21 cellular contexts compared by ENCODE assay signal in the genomic region with DNA sequence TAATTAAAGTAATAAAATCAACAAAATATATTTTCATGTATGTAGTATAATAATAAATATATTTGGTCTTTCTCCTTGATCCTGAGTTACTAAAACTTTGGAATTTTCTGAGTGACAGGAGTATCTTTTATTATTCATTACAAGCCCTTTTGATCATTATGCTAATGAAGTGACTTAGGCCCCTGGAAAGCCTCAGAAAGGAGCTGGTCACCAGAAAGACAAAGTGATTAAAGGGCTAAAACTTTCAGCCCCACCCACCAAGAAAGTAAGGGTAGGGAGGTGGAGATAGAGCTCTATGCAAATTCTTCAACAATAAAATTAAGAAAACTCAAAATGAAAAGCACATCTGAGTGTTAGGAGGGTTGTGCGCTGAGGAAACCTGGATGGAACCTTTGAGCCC.
"Had no signal": no experiment of that assay in that cellular context is flagged by ENCODE, and none has a peak within 500 bp of the region (broad histone marks: within the 10 kb centered on the region; RNA-seq: fewer than 3 reads in every experiment).

No MANE protein-coding gene starts in this region.

- H3K27me3 Mint-ChIP-seq: activated B cell treated with CpG ODN at 0.5 μM for 24 hours; activated naive CD4-positive, alpha-beta T cell treated with anti-CD3 and anti-CD28 coated beads, Interleukin-2, amount 10 ng/mL, durations not matched to agents 7 days and 5 days; dendritic cell treated with granulocyte-macrophage colony-stimulating factor and Interleukin-4, amounts not matched to agents 40 ng/mL and 50 ng/mL, for 4 days; progenitor cell of endocrine pancreas; T-cell had no signal

- H3K4me3 Mint-ChIP-seq: activated B cell treated with CpG ODN at 0.5 μM for 24 hours; activated naive CD4-positive, alpha-beta T cell treated with anti-CD3 and anti-CD28 coated beads, Interleukin-2, amount 10 ng/mL, durations not matched to agents 7 days and 5 days; dendritic cell treated with granulocyte-macrophage colony-stimulating factor and Interleukin-4, amounts not matched to agents 40 ng/mL and 50 ng/mL, for 4 days; nephron; T-cell; T-helper 2 cell treated with Interferon-gamma antibody and Interleukin-4, amounts not matched to agents 5 μg/mL and 100 μg/mL, for 36 hours had no signal

- H3K4me1 Mint-ChIP-seq: activated B cell treated with CpG ODN at 0.5 μM for 24 hours, nephron had no signal

- H3K27ac Mint-ChIP-seq: activated B cell treated with CpG ODN at 0.5 μM for 24 hours; dendritic cell treated with granulocyte-macrophage colony-stimulating factor and Interleukin-4, amounts not matched to agents 40 ng/mL and 50 ng/mL, for 4 days; nephron; T-helper 2 cell treated with Interferon-gamma antibody and Interleukin-4, amounts not matched to agents 5 μg/mL and 100 μg/mL, for 36 hours had no signal

- ATAC-seq: heart right ventricle, right lobe of liver, T-cell, upper lobe of right lung had no signal

- DNase-seq: activated B cell treated with CpG ODN at 0.5 μM for 24 hours; activated CD4-positive, alpha-beta T cell treated with anti-CD3 and anti-CD28 coated beads, Interleukin-2, amount 50 U/mL, for 4 hours; activated CD8-positive, alpha-beta memory T cell treated with anti-CD3 and anti-CD28 coated beads, Interleukin-2, amount 50 U/mL, for 4 hours; activated effector memory CD4-positive, alpha-beta T cell treated with anti-CD3 and anti-CD28 coated beads, Interleukin-2, amount 50 U/mL, for 16 hours; activated naive CD4-positive, alpha-beta T cell treated with anti-CD3 and anti-CD28 coated beads, Interleukin-2, amount 10 ng/mL, durations not matched to agents 7 days and 5 days; activated T-cell treated with anti-CD3 and anti-CD28 coated beads, Interleukin-2, amount 50 U/mL, for 48 hours; central memory CD4-positive, alpha-beta T cell; esophagus squamous epithelium; foreskin melanocyte; heart right ventricle; left ventricle myocardium inferior; mesendoderm; right lobe of liver; stimulated activated CD4-positive, alpha-beta T cell treated with anti-CD3 and anti-CD28 coated beads, Interleukin-4, amount 100 ng/mL, for 1 hour; T-cell; tibial artery; upper lobe of right lung had no signal

- H3K9me3 Mint-ChIP-seq: activated B cell treated with CpG ODN at 0.5 μM for 24 hours; activated naive CD4-positive, alpha-beta T cell treated with anti-CD3 and anti-CD28 coated beads, Interleukin-2, amount 10 ng/mL, durations not matched to agents 7 days and 5 days; dendritic cell treated with granulocyte-macrophage colony-stimulating factor and Interleukin-4, amounts not matched to agents 40 ng/mL and 50 ng/mL, for 4 days; nephron; T-cell; T-helper 2 cell treated with Interferon-gamma antibody and Interleukin-4, amounts not matched to agents 5 μg/mL and 100 μg/mL, for 36 hours had no signal
